In genomic region chr6:54702772-54703171, GRCh38 we compare ENCODE assay signal across 2 cellular contexts.
TF ChIP-seq lines count a peak whose summit lies in the region.

No MANE protein-coding gene starts in this region.

TF ChIP-seq in IMR-90, 13 proteins besides CTCF, POLR2A, EP300 and RAD21:
- TF ChIP-seq MAFK (IDR thresholded peaks at IDR 0.05; ENCODE audit: low read depth, low read length) (peak; percentile 45; the same call in 1 of the 2 replicates), USF2 (IDR thresholded peaks at IDR 0.05; ENCODE audit: low read depth, low read length) (no peak), NFE2L2 (IDR thresholded peaks at IDR 0.05; ENCODE audit: low read depth, low read length) (no peak)

TF ChIP-seq in K562, 482 proteins besides CTCF, POLR2A, EP300 and RAD21:
- TF ChIP-seq KAT2B (IDR thresholded peaks at IDR 0.05; ENCODE audit: low read depth, low read length) = no peak
- peak; percentile 42; the same call in 1 of the 2 replicates for TF ChIP-seq ZNF316 (IDR thresholded peaks at IDR 0.05)
- TF ChIP-seq, protein P1, sequence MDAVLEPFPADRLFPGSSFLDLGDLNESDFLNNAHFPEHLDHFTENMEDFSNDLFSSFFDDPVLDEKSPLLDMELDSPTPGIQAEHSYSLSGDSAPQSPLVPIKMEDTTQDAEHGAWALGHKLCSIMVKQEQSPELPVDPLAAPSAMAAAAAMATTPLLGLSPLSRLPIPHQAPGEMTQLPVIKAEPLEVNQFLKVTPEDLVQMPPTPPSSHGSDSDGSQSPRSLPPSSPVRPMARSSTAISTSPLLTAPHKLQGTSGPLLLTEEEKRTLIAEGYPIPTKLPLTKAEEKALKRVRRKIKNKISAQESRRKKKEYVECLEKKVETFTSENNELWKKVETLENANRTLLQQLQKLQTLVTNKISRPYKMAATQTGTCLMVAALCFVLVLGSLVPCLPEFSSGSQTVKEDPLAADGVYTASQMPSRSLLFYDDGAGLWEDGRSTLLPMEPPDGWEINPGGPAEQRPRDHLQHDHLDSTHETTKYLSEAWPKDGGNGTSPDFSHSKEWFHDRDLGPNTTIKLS (IDR thresholded peaks at IDR 0.05; ENCODE audit: borderline replicate concordance, low read depth) = no peak
- no peak for TF ChIP-seq HNRNPUL1 (IDR thresholded peaks at IDR 0.05; ENCODE audit: low read length)
- TF ChIP-seq MAFG (tag; conservative IDR thresholded peaks at IDR 0.05) = 0 out of 2 replicates have a peak, but pooled peaks have one; percentile 12
- no peak for TF ChIP-seq ZFP30 (CRISPR knock-in tag; IDR thresholded peaks at IDR 0.05; ENCODE audit: borderline replicate concordance)
- TF ChIP-seq AFF1 (IDR thresholded peaks at IDR 0.05; ENCODE audit: low read depth in 1 of 2, partially characterized antibody in 2 of 2) = no peak
